In the genomic region with DNA sequence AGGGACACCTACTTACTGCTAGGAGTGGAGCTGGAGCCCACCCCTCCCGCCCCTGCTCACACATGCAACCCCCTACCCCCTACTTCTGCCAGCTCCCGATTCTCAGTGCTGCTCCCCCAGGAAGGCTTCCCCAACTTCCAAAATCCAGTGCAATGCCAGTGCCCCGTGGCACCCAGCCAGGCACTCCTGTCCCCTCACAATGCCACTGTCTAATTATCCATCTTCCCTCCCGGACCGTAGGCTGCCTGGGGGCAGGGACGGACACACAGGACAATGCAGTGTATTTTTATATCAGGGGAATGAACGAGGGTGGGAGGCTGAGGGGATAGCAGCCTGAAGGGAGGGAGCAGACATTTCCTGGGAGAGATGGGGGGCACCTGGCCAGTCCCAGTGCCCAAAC, we compare ENCODE assay signal across 6 cellular contexts. TPM values are rescaled to one million over a fixed set of nuclear protein-coding genes. Genes with fewer than 3 reads are reported as not detected.
"Had no signal": no experiment of that assay in that cellular context is flagged by ENCODE, and none has a peak within 500 bp of the region (broad histone marks: within the 10 kb centered on the region; RNA-seq: fewer than 3 reads in every experiment).

No MANE protein-coding gene starts in this region.

- DNase-seq: H9, HCEC 1CT, IMR-90 had no signal

- ATAC-seq: GM23338 had no signal

- H3K4me3 Mint-ChIP-seq: GM23338, H9 had no signal

- H3K4me3 ChIP-seq: GM23338 had no signal

- H3K27ac Mint-ChIP-seq: GM23338 had no signal

RNA-seq across cellular contexts. Expression of a gene that starts 41.4 kb away (rescaled TPM):
- total RNA-seq: GM23338, H1, H9, HT-29, IMR-90 had no signal
